ENCODE assay signal across 23 cellular contexts in genomic region chr3:135889417-135889816, GRCh38.
"Had no signal": no experiment of that assay in that cellular context is flagged by ENCODE, and none has a peak within 500 bp of the region (broad histone marks: within the 10 kb centered on the region; RNA-seq: fewer than 3 reads in every experiment).

No MANE protein-coding gene starts in this region.

- H3K27ac ChIP-seq: dorsolateral prefrontal cortex, gastrocnemius medialis, left ventricle myocardium inferior, psoas muscle, stomach, testis, tibial artery, upper lobe of right lung, uterus had no signal

- H3K9me3 ChIP-seq: gastrocnemius medialis, left ventricle myocardium inferior, psoas muscle, stomach, testis, tibial artery, upper lobe of right lung, uterus had no signal

- H3K4me3 ChIP-seq: dorsolateral prefrontal cortex, gastrocnemius medialis, left ventricle myocardium inferior, lung, psoas muscle, smooth muscle cell, stomach, testis, tibial artery, upper lobe of right lung, uterus had no signal

- DNase-seq: central memory CD4-positive, alpha-beta T cell; dorsolateral prefrontal cortex; effector CD4-positive, alpha-beta T cell; foreskin fibroblast; gastrocnemius medialis; left colon; left ventricle myocardium inferior; naive thymus-derived CD4-positive, alpha-beta T cell; nucleus accumbens; psoas muscle; stimulated activated CD4-positive, alpha-beta T cell treated with anti-CD3 and anti-CD28 coated beads, Interleukin-12 subunit alpha, Interleukin-12 subunit beta, amount 100 ng/mL, for 4 hours; stimulated activated CD4-positive, alpha-beta T cell treated with anti-CD3 and anti-CD28 coated beads, Interleukin-1b, Interleukin-23, amount 100 ng/mL, for 48 hours; stimulated activated CD4-positive, alpha-beta T cell treated with anti-CD3 and anti-CD28 coated beads, Interleukin-4, amount 100 ng/mL, for 1 hour; stimulated activated naive CD4-positive, alpha-beta T cell treated with Interleukin-2 at 50 U/mL for 16 hours; stomach; testis; tibial artery; upper lobe of right lung; uterus had no signal

- H3K4me2 ChIP-seq: smooth muscle cell had no signal

- H3K36me3 ChIP-seq: gastrocnemius medialis, left ventricle myocardium inferior, stomach, tibial artery, upper lobe of right lung, uterus had no signal

- H3K27me3 ChIP-seq: dorsolateral prefrontal cortex, gastrocnemius medialis, stomach, testis, tibial artery, upper lobe of right lung, uterus had no signal

- H3K4me1 ChIP-seq: psoas muscle, tibial artery, upper lobe of right lung, uterus had no signal

- ATAC-seq: gastrocnemius medialis; left colon; naive thymus-derived CD4-positive, alpha-beta T cell; psoas muscle; sciatic nerve; stimulated activated effector memory CD8-positive, alpha-beta T cell treated with anti-CD3 and anti-CD28 coated beads, Interleukin-12 subunit alpha, Interleukin-12 subunit beta, amount 100 ng/mL, for 72 hours; upper lobe of right lung had no signal
